8 cellular contexts compared by ENCODE assay signal in genomic region chr14:100159107-100159864, GRCh38.
DNase-seq lines count a peak whose midpoint lies in the region; ATAC-seq and TF ChIP-seq lines count a peak whose summit lies in the region.

Gene DEGS2, minus strand, starts transcription at chr14:100159645. Its CDS starts 58 bp downstream, at chr14:100159587.

- peak within 1 kb of the TSS; percentile 65 for H3K4me3 ChIP-seq in ACC112 (ENCODE audit: low read depth, low read length)
- peak within 1 kb of the TSS; percentile 30 for H3K4me3 ChIP-seq in retinal pigment epithelial cell (ENCODE audit: low read length)

- TF ChIP-seq CTCF in retinal pigment epithelial cell (conservative IDR thresholded peaks at IDR 0.05; ENCODE audit: low read depth, low read length): no peak

- peak; percentile 52 to 79 for DNase-seq in NCI-H187 (lab: John Stamatoyannopoulos, UW)
- peak in 2 of 3 experiments; percentile 28 to 30 for DNase-seq in activated CD8-positive, alpha-beta memory T cell treated with anti-CD3 and anti-CD28 coated beads for 48 hours (ENCODE audit: low read depth in 2 of 3, low spot score in 2 of 3)
- peak; percentile 86 for DNase-seq in germinal center (ENCODE audit: low spot score)
- no peak for DNase-seq in retinal pigment epithelial cell (ENCODE audit: low read depth)
- DNase-seq in glomerular visceral epithelial cell (ENCODE audit: extremely low spot score): no peak

- no peaks in the 10 kb centered on the region for H3K79me2 ChIP-seq in ACC112 (ENCODE audit: control insufficient read depth, insufficient read depth, low read length, unreplicated experiment)

- H3K36me3 ChIP-seq in ACC112 (ENCODE audit: insufficient read depth, low read length): no peaks in the 10 kb centered on the region

- peak; percentile 44 for ATAC-seq in GM19397 (IDR thresholded peaks at IDR 0.05; ENCODE audit: unreplicated experiment)
- no peak for ATAC-seq in GM18870 (IDR thresholded peaks at IDR 0.05; ENCODE audit: unreplicated experiment)

- no peak within 1 kb of the TSS for H3K27ac ChIP-seq in ACC112 (ENCODE audit: low read depth, low read length)

- H3K4me1 ChIP-seq in ACC112 (ENCODE audit: control insufficient read depth, insufficient read depth, low read length, unreplicated experiment): no peaks in the 10 kb centered on the region

- peaks cover 24% of the 10 kb centered on the region for H3K27me3 ChIP-seq in ACC112 (ENCODE audit: insufficient read depth, low read length)

- H2AFZ ChIP-seq in ACC112 (ENCODE audit: low read length, unreplicated experiment): peak within 1 kb of the TSS; percentile 56

Comparison
In these comparisons a context has a peak if more than half of its experiments do, and no peak if none do; other contexts are left out.
1. DNase-seq: peak in NCI-H187 (2 of 2), activated CD8-positive, alpha-beta memory T cell treated with anti-CD3 and anti-CD28 coated beads for 48 hours (2 of 3) and germinal center (single experiment); none in retinal pigment epithelial cell (single experiment) and glomerular visceral epithelial cell (single experiment).